In genomic region chr11:66616379-66617147, GRCh38 we compare ENCODE assay signal across 8 cellular contexts. TPM values are rescaled to one million over a fixed set of nuclear protein-coding genes. Genes with fewer than 3 reads are reported as not detected.
DNase-seq lines count a peak whose midpoint lies in the region; ATAC-seq lines count a peak whose summit lies in the region.

Gene RBM14 (plus strand): TSS chr11:66616630. CDS start chr11:66616721, 91 bp downstream.

- no peaks in the 10 kb centered on the region for H3K27me3 Mint-ChIP-seq in activated CD8-positive, alpha-beta memory T cell treated with anti-CD3 and anti-CD28 coated beads, Interleukin-2, amount 10 ng/mL, durations not matched to agents 7 days and 5 days

- peak within 1 kb of the TSS; percentile 97 for H2BK5ac ChIP-seq in mesendoderm (ENCODE audit: low read length)

- H3K4me3 ChIP-seq in NT2/D1 (ENCODE audit: insufficient read length, low read depth) (peak within 1 kb of the TSS; percentile 98), endocrine pancreas (ENCODE audit: control insufficient read depth, insufficient read depth, low read length) (peak within 1 kb of the TSS; percentile 83), mesendoderm (ENCODE audit: low read length) (peak within 1 kb of the TSS; percentile 99)

- peak; percentile 98 for DNase-seq in COR-L47 (lab: John Stamatoyannopoulos, UW)
- peak; percentile 86 to 99 (median 98) for DNase-seq in HUDEP-2 (lab: John Stamatoyannopoulos, UW; ENCODE audit: unreplicated experiment in 76 of 76)
- DNase-seq in NT2/D1 (ENCODE audit: low read depth, low spot score), result peak; percentile 100
- peak; percentile 99 for DNase-seq in activated CD8-positive, alpha-beta memory T cell treated with anti-CD3 and anti-CD28 coated beads, Interleukin-2, amount 10 ng/mL, durations not matched to agents 7 days and 5 days
- peak; percentile 100 for DNase-seq in mesendoderm
- peak; percentile 95 for DNase-seq in stimulated activated CD8-positive, alpha-beta memory T cell treated with anti-CD3 and anti-CD28 coated beads, Interleukin-15, amount 100 ng/mL, for 1 hour (ENCODE audit: low read depth)

- ATAC-seq in GM21381 (IDR thresholded peaks at IDR 0.05; ENCODE audit: unreplicated experiment), result peak; percentile 87
- peak; percentile 94 for ATAC-seq in activated CD8-positive, alpha-beta memory T cell treated with anti-CD3 and anti-CD28 coated beads, Interleukin-2, amount 10 ng/mL, durations not matched to agents 7 days and 5 days

- H4K8ac ChIP-seq in mesendoderm (ENCODE audit: low read depth, low read length), result no peak within 1 kb of the TSS

- H3K36me3 Mint-ChIP-seq in activated CD8-positive, alpha-beta memory T cell treated with anti-CD3 and anti-CD28 coated beads, Interleukin-2, amount 10 ng/mL, durations not matched to agents 7 days and 5 days, result peaks cover 40% of the 10 kb centered on the region

- no peaks in the 10 kb centered on the region for H3K79me1 ChIP-seq in mesendoderm (ENCODE audit: low read length)

- no peaks in the 10 kb centered on the region for H3K27me3 ChIP-seq in NT2/D1 (ENCODE audit: insufficient read depth, insufficient read length)
- no peaks in the 10 kb centered on the region for H3K27me3 ChIP-seq in endocrine pancreas (ENCODE audit: control insufficient read depth, insufficient read depth, low read length)
- H3K27me3 ChIP-seq in mesendoderm (ENCODE audit: insufficient read depth, low read length, poor library complexity), result no peaks in the 10 kb centered on the region

- WGBS in mesendoderm (ENCODE audit: extremely low coverage, insufficient coverage, low lambda C conversion rate), result no CpG with 5 or more reads among the region's 90 CpGs

- H3K27ac ChIP-seq in mesendoderm (ENCODE audit: low read depth, low read length), result peak within 1 kb of the TSS; percentile 88

- H3K9me3 ChIP-seq in NT2/D1 (ENCODE audit: insufficient read depth, low read length), result no peaks in the 10 kb centered on the region
- H3K9me3 ChIP-seq in endocrine pancreas (ENCODE audit: control insufficient read depth, low read length), result no peaks in the 10 kb centered on the region

- no peak within 1 kb of the TSS for H2BK120ac ChIP-seq in mesendoderm (ENCODE audit: low read depth, low read length)

- H3K4me1 ChIP-seq in NT2/D1 (ENCODE audit: insufficient read depth, insufficient read length) (peaks cover 3% of the 10 kb centered on the region), endocrine pancreas (ENCODE audit: control insufficient read depth, insufficient read depth, low read length) (no peaks in the 10 kb centered on the region), mesendoderm (ENCODE audit: control insufficient read depth, low read depth, low read length) (peaks cover 4% of the 10 kb centered on the region)

- H4K5ac ChIP-seq in mesendoderm (ENCODE audit: low read length), result no peak within 1 kb of the TSS

- peak within 1 kb of the TSS; percentile 94 for H3K18ac ChIP-seq in mesendoderm (ENCODE audit: low read length)

- peak within 1 kb of the TSS; percentile 83 for H2AK5ac ChIP-seq in mesendoderm (ENCODE audit: low read length)

- peak within 1 kb of the TSS; percentile 52 for H3K23ac ChIP-seq in mesendoderm (ENCODE audit: low read length)

- H3K36me3 ChIP-seq in NT2/D1 (ENCODE audit: insufficient read depth, insufficient read length, low read length) (peaks cover 43% of the 10 kb centered on the region), endocrine pancreas (ENCODE audit: control insufficient read depth, insufficient read depth, low read length) (no peaks in the 10 kb centered on the region), mesendoderm (ENCODE audit: control insufficient read depth, insufficient read depth, low read length) (no peaks in the 10 kb centered on the region)

- H3K4me3 Mint-ChIP-seq in activated CD8-positive, alpha-beta memory T cell treated with anti-CD3 and anti-CD28 coated beads, Interleukin-2, amount 10 ng/mL, durations not matched to agents 7 days and 5 days, result peak within 1 kb of the TSS; percentile 98

- peak within 1 kb of the TSS; percentile 100 for H3K9ac ChIP-seq in NT2/D1 (ENCODE audit: insufficient read length, low read depth)
- peak within 1 kb of the TSS; percentile 97 for H3K9ac ChIP-seq in endocrine pancreas (ENCODE audit: control insufficient read depth, insufficient read depth, low read length)
- H3K9ac ChIP-seq in mesendoderm (ENCODE audit: low read length), result peak within 1 kb of the TSS; percentile 99

- H2BK15ac ChIP-seq in mesendoderm (replicated peaks; ENCODE audit: low read depth), result no peak within 1 kb of the TSS

- peak within 1 kb of the TSS; percentile 74 for H3K4ac ChIP-seq in mesendoderm (ENCODE audit: low read depth, low read length)

- H3K79me2 ChIP-seq in mesendoderm (ENCODE audit: control insufficient read depth, insufficient read depth, low read length), result peaks cover 46% of the 10 kb centered on the region

- peaks cover 40% of the 10 kb centered on the region for H3K4me1 Mint-ChIP-seq in activated CD8-positive, alpha-beta memory T cell treated with anti-CD3 and anti-CD28 coated beads, Interleukin-2, amount 10 ng/mL, durations not matched to agents 7 days and 5 days

- CTCF ChIA-PET in activated CD8-positive, alpha-beta memory T cell treated with anti-CD3 and anti-CD28 coated beads, Interleukin-2, amount 10 ng/mL, durations not matched to agents 7 days and 5 days (lab: Charles Lee), result interaction anchor here (1.0 to 2.2 kb wide), 5 partner anchors 12 to 62 kb away, joined by 3 to 16 read pairs (median 6); partner anchors contain the start of genes CCDC87, CCS and RBM4

- H3K4me2 ChIP-seq in mesendoderm (ENCODE audit: low read length), result peak within 1 kb of the TSS; percentile 56

- peak within 1 kb of the TSS; percentile 98 for H3K27ac Mint-ChIP-seq in activated CD8-positive, alpha-beta memory T cell treated with anti-CD3 and anti-CD28 coated beads, Interleukin-2, amount 10 ng/mL, durations not matched to agents 7 days and 5 days

- no peaks in the 10 kb centered on the region for H3K9me3 Mint-ChIP-seq in activated CD8-positive, alpha-beta memory T cell treated with anti-CD3 and anti-CD28 coated beads, Interleukin-2, amount 10 ng/mL, durations not matched to agents 7 days and 5 days (ENCODE audit: low read depth)

- peak within 1 kb of the TSS; percentile 100 for H3K56ac ChIP-seq in mesendoderm (ENCODE audit: low read length)

RNA-seq across cellular contexts. Expression of gene RBM14, which starts in this region (rescaled TPM):
- 100 to 1,000 TPM; 152 to 176 TPM for total RNA-seq in activated CD8-positive, alpha-beta memory T cell treated with anti-CD3 and anti-CD28 coated beads, Interleukin-2, amount 10 ng/mL, durations not matched to agents 7 days and 5 days
- polyA plus RNA-seq in mesendoderm (2013, experiment 1 of 2), result 92.7 TPM
- polyA plus RNA-seq in mesendoderm (2013, experiment 2 of 2), result 90.3 TPM

Comparison
In these comparisons a context has a peak if more than half of its experiments do, and no peak if none do; other contexts are left out.
1. Peak in every context shown above with its lines: DNase-seq, ATAC-seq, H3K4me3 ChIP-seq and H3K27ac ChIP-seq.